ENCODE assay signal across 13 cellular contexts in genomic region chr14:98177551-98177950, GRCh38.
A peak's percentile ranks its signal among the peaks of the same experiment; 100 is the strongest.
DNase-seq lines count a peak whose midpoint lies in the region; FAIRE-seq lines count a peak whose summit lies in the region.
"Had no signal": no experiment of that assay in that cellular context is flagged by ENCODE, and none has a peak within 500 bp of the region (broad histone marks: within the 10 kb centered on the region; RNA-seq: fewer than 3 reads in every experiment).

No MANE protein-coding gene starts in this region.

- H3K4me1 Mint-ChIP-seq in activated CD4-positive, alpha-beta memory T cell treated with anti-CD3 and anti-CD28 coated beads, Interleukin-2, amount 10 ng/mL, durations not matched to agents 7 days and 5 days: peaks cover 86% of the 10 kb centered on the region
- peaks cover 93% of the 10 kb centered on the region for H3K4me1 Mint-ChIP-seq in activated naive CD8-positive, alpha-beta T cell treated with anti-CD3 and anti-CD28 coated beads for 36 hours
- H3K4me1 Mint-ChIP-seq: B cell had no signal

- peak overlapping the region; percentile 86 for H3K27ac Mint-ChIP-seq in activated CD4-positive, alpha-beta memory T cell treated with anti-CD3 and anti-CD28 coated beads, Interleukin-2, amount 10 ng/mL, durations not matched to agents 7 days and 5 days
- peak overlapping the region; percentile 95 for H3K27ac Mint-ChIP-seq in activated naive CD8-positive, alpha-beta T cell treated with anti-CD3 and anti-CD28 coated beads for 36 hours
- H3K27ac Mint-ChIP-seq: B cell had no signal

- H3K36me3 Mint-ChIP-seq in activated CD4-positive, alpha-beta memory T cell treated with anti-CD3 and anti-CD28 coated beads, Interleukin-2, amount 10 ng/mL, durations not matched to agents 7 days and 5 days (ENCODE audit: low read depth): peaks cover 3% of the 10 kb centered on the region
- peaks cover 13% of the 10 kb centered on the region for H3K36me3 Mint-ChIP-seq in activated naive CD8-positive, alpha-beta T cell treated with anti-CD3 and anti-CD28 coated beads for 36 hours

- CTCF ChIA-PET in activated CD4-positive, alpha-beta memory T cell treated with anti-CD3 and anti-CD28 coated beads, Interleukin-2, amount 10 ng/mL, durations not matched to agents 7 days and 5 days (lab: Charles Lee): no interaction called here

- no peak for FAIRE-seq in GM19239 (lab: Jason Lieb, UNC)
- FAIRE-seq: RCC 7860 had no signal

- POLR2A ChIA-PET in activated CD4-positive, alpha-beta memory T cell treated with anti-CD3 and anti-CD28 coated beads, Interleukin-2, amount 10 ng/mL, durations not matched to agents 7 days and 5 days (lab: Charles Lee): interaction anchor here (9.6 kb wide), 1 partner anchor 12 kb away, joined by 156 read pairs; no protein-coding TSS in a partner anchor

- DNase-seq in activated CD4-positive, alpha-beta memory T cell treated with anti-CD3 and anti-CD28 coated beads, Interleukin-2, amount 10 ng/mL, durations not matched to agents 7 days and 5 days: peak; percentile 57
- DNase-seq in activated naive CD8-positive, alpha-beta T cell treated with anti-CD3 and anti-CD28 coated beads for 36 hours: peak; percentile 83
- peak in 2 of 3 donors; percentile 57 to 78 for DNase-seq in stimulated activated CD4-positive, alpha-beta T cell treated with anti-CD3 and anti-CD28 coated beads, TNF-alpha, amount 100 ng/mL, for 48 hours (ENCODE audit: low read depth in 3 of 3)
- no peak for DNase-seq in mucosa of gallbladder (ENCODE audit: low spot score)
- no peak for DNase-seq in NCI-H1092 (lab: John Stamatoyannopoulos, UW)
- no peak for DNase-seq in HuH-7.5 (ENCODE audit: low spot score)
- DNase-seq in GM19239 (ENCODE audit: insufficient read length, low spot score): no peak
- DNase-seq: NCI-H1092 treated with DMSO at 0.1 percent for 48 hours had no signal

- no peaks in the 10 kb centered on the region for H3K27me3 Mint-ChIP-seq in activated CD4-positive, alpha-beta memory T cell treated with anti-CD3 and anti-CD28 coated beads, Interleukin-2, amount 10 ng/mL, durations not matched to agents 7 days and 5 days
- H3K27me3 Mint-ChIP-seq in activated naive CD8-positive, alpha-beta T cell treated with anti-CD3 and anti-CD28 coated beads for 36 hours: no peaks in the 10 kb centered on the region
- H3K27me3 Mint-ChIP-seq: B cell had no signal

- peak overlapping the region; percentile 100 for H3K27ac ChIP-seq in KOPT-K1 (ENCODE audit: low read depth, low read length, poor library complexity, severe bottlenecking)
- H3K27ac ChIP-seq: epithelial cell of prostate, suprapubic skin had no signal

- H3K4me3 Mint-ChIP-seq in activated CD4-positive, alpha-beta memory T cell treated with anti-CD3 and anti-CD28 coated beads, Interleukin-2, amount 10 ng/mL, durations not matched to agents 7 days and 5 days: peak overlapping the region; percentile 11
- peak overlapping the region; percentile 67 for H3K4me3 Mint-ChIP-seq in activated naive CD8-positive, alpha-beta T cell treated with anti-CD3 and anti-CD28 coated beads for 36 hours
- H3K4me3 Mint-ChIP-seq: B cell had no signal

- no peaks in the 10 kb centered on the region for H3K9me3 Mint-ChIP-seq in activated CD4-positive, alpha-beta memory T cell treated with anti-CD3 and anti-CD28 coated beads, Interleukin-2, amount 10 ng/mL, durations not matched to agents 7 days and 5 days
- peaks cover 2% of the 10 kb centered on the region for H3K9me3 Mint-ChIP-seq in activated naive CD8-positive, alpha-beta T cell treated with anti-CD3 and anti-CD28 coated beads for 36 hours

- no peaks in the 10 kb centered on the region for H3K36me3 ChIP-seq in KOPT-K1 (ENCODE audit: insufficient read depth, low read length)
- H3K36me3 ChIP-seq: suprapubic skin had no signal

- no peaks in the 10 kb centered on the region for H3K9me3 ChIP-seq in KOPT-K1 (ENCODE audit: insufficient read depth, low read length, poor library complexity, severe bottlenecking)
- H3K9me3 ChIP-seq: suprapubic skin had no signal

Comparison
In these comparisons a context has a peak if more than half of its experiments do, and no peak if none do; other contexts are left out.
1. DNase-seq: peak in activated CD4-positive, alpha-beta memory T cell treated with anti-CD3 and anti-CD28 coated beads, Interleukin-2, amount 10 ng/mL, durations not matched to agents 7 days and 5 days (single experiment), activated naive CD8-positive, alpha-beta T cell treated with anti-CD3 and anti-CD28 coated beads for 36 hours (single experiment) and stimulated activated CD4-positive, alpha-beta T cell treated with anti-CD3 and anti-CD28 coated beads, TNF-alpha, amount 100 ng/mL, for 48 hours (2 of 3); none in mucosa of gallbladder (single experiment), NCI-H1092 (single experiment), HuH-7.5 (single experiment) and GM19239 (single experiment).